7 cellular contexts compared by ENCODE assay signal in genomic region chr1:46248122-46248920, GRCh38. TPM values are rescaled to one million over a fixed set of nuclear protein-coding genes. Genes with fewer than 3 reads are reported as not detected.
DNase-seq lines count a peak whose midpoint lies in the region; ATAC-seq, FAIRE-seq and TF ChIP-seq lines count a peak whose summit lies in the region.
"Had no signal": no experiment of that assay in that cellular context is flagged by ENCODE, and none has a peak within 500 bp of the region (broad histone marks: within the 10 kb centered on the region; RNA-seq: fewer than 3 reads in every experiment).

No MANE protein-coding gene starts in this region.

- peak overlapping the region; percentile 93 for H3K27ac Mint-ChIP-seq in stimulated activated effector memory CD8-positive, alpha-beta T cell treated with anti-CD3 and anti-CD28 coated beads, Interleukin-12 subunit alpha, Interleukin-12 subunit beta, amount 100 ng/mL, for 72 hours

- POLR2A ChIA-PET in AG04450 (lab: Yijun Ruan, JAX): no interaction called here

- H3K27me3 ChIP-seq in AG04450 (ENCODE audit: control insufficient read depth, insufficient read depth, low read length): no peaks in the 10 kb centered on the region
- H3K27me3 ChIP-seq in gastroesophageal sphincter: no peaks in the 10 kb centered on the region

- TF ChIP-seq POLR2A in gastroesophageal sphincter (IDR thresholded peaks at IDR 0.05): no peak

- no peak for DNase-seq in AG04450 (ENCODE audit: low read depth, low spot score)
- no peak for DNase-seq in HFF-Myc (ENCODE audit: extremely low read depth, low read depth)
- DNase-seq in RPMI8226: peak; percentile 94
- peak; percentile 17 to 67 for DNase-seq in stimulated activated effector memory CD8-positive, alpha-beta T cell treated with anti-CD3 and anti-CD28 coated beads, Interleukin-12 subunit alpha, Interleukin-12 subunit beta, amount 100 ng/mL, for 72 hours (ENCODE audit: low spot score in 2 of 2)
- no peak for DNase-seq in kidney

- H3K9ac ChIP-seq in kidney (ENCODE audit: low read length in 2 of 2): no peak overlapping the region

- WGBS in gastroesophageal sphincter (ENCODE audit: low coverage in 1 of 2), 2 donors: 1 to 2% methylated on average over 6 to 7 of the region's 7 CpGs

- TF ChIP-seq CTCF in AG04450 (IDR thresholded peaks at IDR 0.05; ENCODE audit: low read depth, low read length) (no peak), HFF-Myc (IDR thresholded peaks at IDR 0.05; ENCODE audit: low read depth, low read length, missing control alignments) (peak; percentile 25), gastroesophageal sphincter (IDR thresholded peaks at IDR 0.05) (no peak), kidney (IDR thresholded peaks at IDR 0.05; ENCODE audit: borderline replicate concordance, extremely low read depth, insufficient read depth) (no peak)

- peaks cover 60% of the 10 kb centered on the region for H3K36me3 Mint-ChIP-seq in stimulated activated effector memory CD8-positive, alpha-beta T cell treated with anti-CD3 and anti-CD28 coated beads, Interleukin-12 subunit alpha, Interleukin-12 subunit beta, amount 100 ng/mL, for 72 hours

- H3K36me3 ChIP-seq in gastroesophageal sphincter (no peaks in the 10 kb centered on the region), kidney (ENCODE audit: control insufficient read depth in 1 of 2, insufficient read depth in 2 of 2, low read length in 2 of 2) (no peaks in the 10 kb centered on the region)

- intact Hi-C loops in kidney (cut with DNase I): no loop called here

- H3K9me3 Mint-ChIP-seq in stimulated activated effector memory CD8-positive, alpha-beta T cell treated with anti-CD3 and anti-CD28 coated beads, Interleukin-12 subunit alpha, Interleukin-12 subunit beta, amount 100 ng/mL, for 72 hours: no peaks in the 10 kb centered on the region

- no peaks in the 10 kb centered on the region for H3K9me3 ChIP-seq in AG04450 (ENCODE audit: control insufficient read depth, insufficient read depth, low read length)
- no peaks in the 10 kb centered on the region for H3K9me3 ChIP-seq in gastroesophageal sphincter
- no peaks in the 10 kb centered on the region for H3K9me3 ChIP-seq in kidney (ENCODE audit: control insufficient read depth in 1 of 2, low read length in 2 of 2)

- peak overlapping the region; percentile 89 for H3K4me3 Mint-ChIP-seq in stimulated activated effector memory CD8-positive, alpha-beta T cell treated with anti-CD3 and anti-CD28 coated beads, Interleukin-12 subunit alpha, Interleukin-12 subunit beta, amount 100 ng/mL, for 72 hours

- FAIRE-seq in kidney (lab: Jason Lieb, UNC): no peak

- ATAC-seq in gastroesophageal sphincter: no peak
- peak; percentile 3 for ATAC-seq in stimulated activated effector memory CD8-positive, alpha-beta T cell treated with anti-CD3 and anti-CD28 coated beads, Interleukin-12 subunit alpha, Interleukin-12 subunit beta, amount 100 ng/mL, for 72 hours

- CTCF ChIA-PET in AG04450 (lab: Charles Lee): interaction anchor here (0.6 to 1.5 kb wide), 2 partner anchors 23 to 97 kb away, joined by 3 to 4 read pairs; no protein-coding TSS in a partner anchor

- H3K27ac ChIP-seq in AG04450 (ENCODE audit: low read depth, low read length) (no peak overlapping the region), gastroesophageal sphincter (no peak overlapping the region), kidney (ENCODE audit: low read depth in 2 of 2, low read length in 2 of 2) (no peak overlapping the region)

- TF ChIP-seq EP300 in gastroesophageal sphincter (IDR thresholded peaks at IDR 0.05): no peak

- peaks cover 35% of the 10 kb centered on the region for H3K4me1 Mint-ChIP-seq in stimulated activated effector memory CD8-positive, alpha-beta T cell treated with anti-CD3 and anti-CD28 coated beads, Interleukin-12 subunit alpha, Interleukin-12 subunit beta, amount 100 ng/mL, for 72 hours

- H3K4me3 ChIP-seq in AG04450 (ENCODE audit: low read depth, low read length) (peak overlapping the region; percentile 86), HFF-Myc (replicated peaks; ENCODE audit: low read depth, low read length) (peak overlapping the region; percentile 70), gastroesophageal sphincter (peak overlapping the region; percentile 48 to 55), kidney (ENCODE audit: low read length in 2 of 2) (peak overlapping the region in 1 of 2 donors; percentile 73)

- H3K4me1 ChIP-seq in gastroesophageal sphincter (peaks cover 0 to 17% (median 5%) of the 10 kb centered on the region in 3 donors), kidney (ENCODE audit: control insufficient read depth in 1 of 2, insufficient read depth in 1 of 2, low read depth in 1 of 2, low read length in 2 of 2) (peaks cover 0 to 7% of the 10 kb centered on the region in 2 donors)

RNA-seq across cellular contexts. Expression of gene RAD54L, which starts 0.8 kb away (rescaled TPM):
- polyA plus RNA-seq in AG04450 (2011; rRNA removed) (1.8 and 1.9 TPM in 2 replicates), kidney (ENCODE audit: insufficient read depth, low read depth, low replicate concordance) (1.2 TPM)
- polyA minus RNA-seq in AG04450 (2011; rRNA and poly(A)+ RNA removed): 2.7 and 3.1 TPM in 2 replicates
- total RNA-seq in gastroesophageal sphincter (1 to 10 TPM in 1 of 4 donors, not detected in 3; 9.2 TPM), kidney (1.7 TPM)

RNA-seq across cellular contexts. Expression of gene LURAP1, which starts 45.2 kb away (rescaled TPM):
- polyA plus RNA-seq in AG04450 (2011; rRNA removed): 2.4 and 2.6 TPM in 2 replicates
- 2.1 and 2.9 TPM in 2 replicates for polyA minus RNA-seq in AG04450 (2011; rRNA and poly(A)+ RNA removed)
- total RNA-seq in gastroesophageal sphincter: 10 to 100 TPM in 2 of 4 donors, 1 to 10 TPM in 2; 6.7 to 16.2 (median 9.9) TPM
- total RNA-seq in kidney: 11.2 TPM
- polyA plus RNA-seq in kidney (ENCODE audit: insufficient read depth, low read depth, low replicate concordance): 8.4 TPM
- total RNA-seq: NCI-H460 had no signal

RNA-seq across cellular contexts. Expression of gene POMGNT1, which starts 50.1 kb away (rescaled TPM):
- 41.9 and 50.8 TPM in 2 replicates for polyA plus RNA-seq in AG04450 (2011; rRNA removed)
- polyA minus RNA-seq in AG04450 (2011; rRNA and poly(A)+ RNA removed): 48.1 and 55.6 TPM in 2 replicates
- total RNA-seq in gastroesophageal sphincter: 10 to 100 TPM; 31.0 to 50.4 (median 38.2) TPM
- total RNA-seq in kidney: 65.1 TPM
- 129 TPM for polyA plus RNA-seq in kidney (ENCODE audit: insufficient read depth, low read depth, low replicate concordance)

RNA-seq across cellular contexts. Expression of gene LRRC41, which starts 55.1 kb away (rescaled TPM):
- polyA plus RNA-seq in AG04450 (2011; rRNA removed) (66.3 and 80.2 TPM in 2 replicates), kidney (ENCODE audit: insufficient read depth, low read depth, low replicate concordance) (37.4 TPM)
- polyA minus RNA-seq in AG04450 (2011; rRNA and poly(A)+ RNA removed): 84.9 and 115 TPM in 2 replicates
- total RNA-seq in gastroesophageal sphincter (10 to 100 TPM; 55.6 to 77.9 (median 66.7) TPM), kidney (59.6 TPM)

RNA-seq across cellular contexts. Expression of gene UQCRH, which starts 55.2 kb away (rescaled TPM):
- polyA plus RNA-seq in AG04450 (2011; rRNA removed) (611 and 757 TPM in 2 replicates), kidney (ENCODE audit: insufficient read depth, low read depth, low replicate concordance) (850 TPM)
- polyA minus RNA-seq in AG04450 (2011; rRNA and poly(A)+ RNA removed): 86.6 and 116 TPM in 2 replicates
- total RNA-seq in gastroesophageal sphincter (100 to 1,000 TPM; 202 to 421 (median 359) TPM), kidney (188 TPM)

Comparison
In these comparisons a context has a peak if more than half of its experiments do, and no peak if none do; other contexts are left out.
1. DNase-seq: peak in RPMI8226 (single experiment) and stimulated activated effector memory CD8-positive, alpha-beta T cell treated with anti-CD3 and anti-CD28 coated beads, Interleukin-12 subunit alpha, Interleukin-12 subunit beta, amount 100 ng/mL, for 72 hours (2 of 2); none in AG04450 (single experiment), HFF-Myc (single experiment) and kidney (single experiment).